ENCODE assay signal across 18 cellular contexts in the genomic region with DNA sequence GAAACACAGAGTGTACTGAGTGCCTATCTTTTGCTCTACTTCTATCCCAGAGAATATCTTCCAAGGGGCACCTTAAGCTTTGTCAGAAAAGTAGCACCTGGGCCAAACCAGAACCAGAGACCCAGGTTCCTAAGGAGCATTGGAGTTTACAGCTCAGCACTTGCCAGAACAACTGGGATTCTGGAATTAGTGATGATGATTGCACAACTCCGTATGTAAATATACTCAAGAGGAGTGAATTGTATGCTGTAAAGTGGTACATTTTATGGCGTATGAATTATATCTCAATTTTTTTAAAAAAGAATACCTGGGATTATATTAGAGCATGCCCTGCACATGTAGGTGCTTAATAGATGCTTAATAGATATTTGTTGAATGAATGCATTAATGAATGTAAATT. TPM values are rescaled to one million over a fixed set of nuclear protein-coding genes. Genes with fewer than 3 reads are reported as not detected.
"Had no signal": no experiment of that assay in that cellular context is flagged by ENCODE, and none has a peak within 500 bp of the region (broad histone marks: within the 10 kb centered on the region; RNA-seq: fewer than 3 reads in every experiment).

No MANE protein-coding gene starts in this region.

- H3K36me3 ChIP-seq: esophagus squamous epithelium, sigmoid colon, thoracic aorta had no signal

- H3K27me3 ChIP-seq: esophagus squamous epithelium, sigmoid colon had no signal

- ATAC-seq: foreskin keratinocyte; naive thymus-derived CD8-positive, alpha-beta T cell; stimulated activated naive B cell treated with anti-CD40 and anti-IgM and Interleukin-4, amounts not matched to agents 10 μg/mL and 1 μg/mL and 100 μg/mL, for 72 hours; stimulated activated naive CD8-positive, alpha-beta T cell treated with anti-CD3 and anti-CD28 coated beads, Interleukin-15, amount 100 ng/mL, for 72 hours had no signal

- FAIRE-seq: keratinocyte, urothelium cell line had no signal

- H3K4me3 ChIP-seq: esophagus squamous epithelium, lung, sigmoid colon, skin epidermis, thoracic aorta had no signal

- H3K4me1 ChIP-seq: foreskin keratinocyte, sigmoid colon had no signal

- DNase-seq: dermis blood vessel endothelial cell; esophagus squamous epithelium; foreskin keratinocyte; immature natural killer cell; left ventricle myocardium superior; mesendoderm; naive thymus-derived CD8-positive, alpha-beta T cell; sigmoid colon; stimulated activated CD4-positive, alpha-beta T cell treated with anti-CD3 and anti-CD28 coated beads, Interleukin-2, amount 100 ng/mL, for 24 hours; stimulated activated CD4-positive, alpha-beta T cell treated with anti-CD3 and anti-CD28 coated beads, Interleukin-4, amount 100 ng/mL, for 4 hours; stimulated activated naive B cell treated with anti-CD40 and anti-IgM and Interleukin-4, amounts not matched to agents 10 μg/mL and 1 μg/mL and 100 μg/mL, for 72 hours; stimulated activated naive CD8-positive, alpha-beta T cell treated with anti-CD3 and anti-CD28 coated beads, Interleukin-15, amount 100 ng/mL, for 72 hours; substantia nigra had no signal

- H3K27ac ChIP-seq: esophagus squamous epithelium, foreskin keratinocyte, sigmoid colon, skin epidermis, thoracic aorta had no signal

- H3K9me3 ChIP-seq: esophagus squamous epithelium, sigmoid colon, thoracic aorta had no signal

RNA-seq across cellular contexts. Expression of a gene that starts 36.2 kb away (rescaled TPM):
- polyA plus RNA-seq: immature natural killer cell had no signal
